ENCODE assay signal across 36 cellular contexts in genomic region chr19:50520822-50521465, GRCh38. TPM values are rescaled to one million over a fixed set of nuclear protein-coding genes. Genes with fewer than 3 reads are reported as not detected.
"Had no signal": no experiment of that assay in that cellular context is flagged by ENCODE, and none has a peak within 500 bp of the region (broad histone marks: within the 10 kb centered on the region; RNA-seq: fewer than 3 reads in every experiment).

No MANE protein-coding gene starts in this region.

- H3K36me3 Mint-ChIP-seq: activated naive CD4-positive, alpha-beta T cell treated with anti-CD3 and anti-CD28 coated beads, Interleukin-2, amount 10 ng/mL, durations not matched to agents 7 days and 5 days; activated naive CD4-positive, alpha-beta T cell treated with anti-CD3 and anti-CD28 coated beads, Interleukin-2, amount 50 U/mL, for 72 hours; activated naive CD8-positive, alpha-beta T cell treated with anti-CD3 and anti-CD28 coated beads, Interleukin-2, amount 10 ng/mL, durations not matched to agents 7 days and 5 days had no signal

- H3K9me3 Mint-ChIP-seq: activated B cell treated with CpG ODN at 0.5 μM for 24 hours; activated CD4-positive, alpha-beta memory T cell treated with anti-CD3 and anti-CD28 coated beads, Interleukin-2, amount 10 ng/mL, durations not matched to agents 7 days and 5 days; activated CD4-positive, alpha-beta T cell treated with anti-CD3 and anti-CD28 coated beads, Interleukin-2, amount 10 ng/mL, durations not matched to agents 7 days and 5 days; activated naive CD4-positive, alpha-beta T cell treated with anti-CD3 and anti-CD28 coated beads, Interleukin-2, amount 10 ng/mL, durations not matched to agents 7 days and 5 days; activated naive CD4-positive, alpha-beta T cell treated with anti-CD3 and anti-CD28 coated beads, Interleukin-2, amount 50 U/mL, for 72 hours; activated naive CD8-positive, alpha-beta T cell treated with anti-CD3 and anti-CD28 coated beads, Interleukin-2, amount 10 ng/mL, durations not matched to agents 7 days and 5 days; activated T-cell treated with anti-CD3 and anti-CD28 coated beads, Interleukin-2, amount 50 U/mL, for 24 hours; activated T-cell treated with anti-CD3 and anti-CD28 coated beads, Interleukin-2, amount 50 U/mL, for 72 hours; central memory CD8-positive, alpha-beta T cell; T-helper 2 cell treated with Interferon-gamma antibody and Interleukin-4, amounts not matched to agents 5 μg/mL and 100 μg/mL, for 36 hours had no signal

- H3K4me1 ChIP-seq: colonic mucosa, esophagus squamous epithelium, gastroesophageal sphincter had no signal

- DNase-seq: activated B cell treated with CpG ODN at 0.5 μM for 24 hours; activated CD4-positive, alpha-beta memory T cell treated with anti-CD3 and anti-CD28 coated beads, Interleukin-2, amount 10 ng/mL, durations not matched to agents 7 days and 5 days; activated CD4-positive, alpha-beta T cell treated with anti-CD3 and anti-CD28 coated beads for 4 hours; activated CD4-positive, alpha-beta T cell treated with anti-CD3 and anti-CD28 coated beads, Interleukin-2, amount 10 ng/mL, durations not matched to agents 7 days and 5 days; activated CD4-positive, alpha-beta T cell treated with anti-CD3 and anti-CD28 coated beads, Interleukin-2, amount 50 U/mL, for 4 hours; activated CD8-positive, alpha-beta memory T cell treated with anti-CD3 and anti-CD28 coated beads, Interleukin-2, amount 50 U/mL, for 48 hours; activated gamma-delta T cell; activated naive CD4-positive, alpha-beta T cell; activated naive CD4-positive, alpha-beta T cell treated with anti-CD3 and anti-CD28 coated beads, Interleukin-2, amount 10 ng/mL, durations not matched to agents 7 days and 5 days; activated naive CD8-positive, alpha-beta T cell treated with anti-CD3 and anti-CD28 coated beads, Interleukin-2, amount 10 ng/mL, durations not matched to agents 7 days and 5 days; activated T-cell treated with anti-CD3 and anti-CD28 coated beads for 4 hours; activated T-cell treated with anti-CD3 and anti-CD28 coated beads, Interleukin-2, amount 50 U/mL, for 24 hours; activated T-cell treated with anti-CD3 and anti-CD28 coated beads, Interleukin-2, amount 50 U/mL, for 72 hours; brain microvascular endothelial cell; colonic mucosa; effector CD8-positive, alpha-beta T cell; esophagus squamous epithelium; foreskin melanocyte; T-helper 1 cell; T-helper 17 cell; T1000; WERI-Rb-1 had no signal

- H3K4me3 Mint-ChIP-seq: activated B cell treated with CpG ODN at 0.5 μM for 24 hours; activated CD4-positive, alpha-beta memory T cell treated with anti-CD3 and anti-CD28 coated beads, Interleukin-2, amount 10 ng/mL, durations not matched to agents 7 days and 5 days; activated CD4-positive, alpha-beta T cell treated with anti-CD3 and anti-CD28 coated beads, Interleukin-2, amount 10 ng/mL, durations not matched to agents 7 days and 5 days; activated naive CD4-positive, alpha-beta T cell treated with anti-CD3 and anti-CD28 coated beads, Interleukin-2, amount 10 ng/mL, durations not matched to agents 7 days and 5 days; activated naive CD8-positive, alpha-beta T cell treated with anti-CD3 and anti-CD28 coated beads, Interleukin-2, amount 10 ng/mL, durations not matched to agents 7 days and 5 days; activated T-cell treated with anti-CD3 and anti-CD28 coated beads, Interleukin-2, amount 50 U/mL, for 24 hours; activated T-cell treated with anti-CD3 and anti-CD28 coated beads, Interleukin-2, amount 50 U/mL, for 72 hours; central memory CD8-positive, alpha-beta T cell; T-helper 17 cell; T-helper 2 cell treated with Interferon-gamma antibody and Interleukin-4, amounts not matched to agents 5 μg/mL and 100 μg/mL, for 36 hours had no signal

- H3K4me1 Mint-ChIP-seq: activated B cell treated with CpG ODN at 0.5 μM for 24 hours; activated CD4-positive, alpha-beta memory T cell treated with anti-CD3 and anti-CD28 coated beads, Interleukin-2, amount 10 ng/mL, durations not matched to agents 7 days and 5 days; activated CD4-positive, alpha-beta T cell treated with anti-CD3 and anti-CD28 coated beads, Interleukin-2, amount 10 ng/mL, durations not matched to agents 7 days and 5 days; activated naive CD4-positive, alpha-beta T cell treated with anti-CD3 and anti-CD28 coated beads, Interleukin-2, amount 10 ng/mL, durations not matched to agents 7 days and 5 days; activated naive CD8-positive, alpha-beta T cell treated with anti-CD3 and anti-CD28 coated beads, Interleukin-2, amount 10 ng/mL, durations not matched to agents 7 days and 5 days; central memory CD8-positive, alpha-beta T cell; T-helper 17 cell had no signal

- H3K36me3 ChIP-seq: brain microvascular endothelial cell, colonic mucosa, esophagus squamous epithelium had no signal

- H3K27me3 Mint-ChIP-seq: activated CD4-positive, alpha-beta memory T cell treated with anti-CD3 and anti-CD28 coated beads, Interleukin-2, amount 10 ng/mL, durations not matched to agents 7 days and 5 days; activated CD4-positive, alpha-beta T cell treated with anti-CD3 and anti-CD28 coated beads, Interleukin-2, amount 10 ng/mL, durations not matched to agents 7 days and 5 days; central memory CD8-positive, alpha-beta T cell had no signal

- H3K27ac Mint-ChIP-seq: activated B cell treated with CpG ODN at 0.5 μM for 24 hours; activated CD4-positive, alpha-beta memory T cell treated with anti-CD3 and anti-CD28 coated beads, Interleukin-2, amount 10 ng/mL, durations not matched to agents 7 days and 5 days; activated CD4-positive, alpha-beta T cell treated with anti-CD3 and anti-CD28 coated beads, Interleukin-2, amount 10 ng/mL, durations not matched to agents 7 days and 5 days; activated naive CD4-positive, alpha-beta T cell treated with anti-CD3 and anti-CD28 coated beads, Interleukin-2, amount 10 ng/mL, durations not matched to agents 7 days and 5 days; activated naive CD4-positive, alpha-beta T cell treated with anti-CD3 and anti-CD28 coated beads, Interleukin-2, amount 50 U/mL, for 72 hours; activated naive CD8-positive, alpha-beta T cell treated with anti-CD3 and anti-CD28 coated beads, Interleukin-2, amount 10 ng/mL, durations not matched to agents 7 days and 5 days; activated T-cell treated with anti-CD3 and anti-CD28 coated beads, Interleukin-2, amount 50 U/mL, for 24 hours; activated T-cell treated with anti-CD3 and anti-CD28 coated beads, Interleukin-2, amount 50 U/mL, for 72 hours; T-helper 17 cell; T-helper 2 cell treated with Interferon-gamma antibody and Interleukin-4, amounts not matched to agents 5 μg/mL and 100 μg/mL, for 36 hours had no signal

- H3K9me3 ChIP-seq: colonic mucosa, esophagus squamous epithelium, gastroesophageal sphincter had no signal

- ATAC-seq: activated CD4-positive, CD25-positive, alpha-beta regulatory T cell treated with anti-CD3 and anti-CD28 coated beads, Interleukin-2, amount 50 U/mL, for 24 hours; activated naive CD4-positive, alpha-beta T cell treated with anti-CD3 and anti-CD28 coated beads, Interleukin-2, amount 50 U/mL, for 72 hours; activated T-cell treated with anti-CD3 and anti-CD28 coated beads, Interleukin-2, amount 50 U/mL, for 72 hours; gastroesophageal sphincter; T-helper 17 cell had no signal

- H3K27me3 ChIP-seq: brain microvascular endothelial cell, colonic mucosa had no signal

- H3K27ac ChIP-seq: brain microvascular endothelial cell, colonic mucosa, epithelial cell of prostate, esophagus squamous epithelium, gastroesophageal sphincter, WERI-Rb-1 had no signal

- H3K4me3 ChIP-seq: colonic mucosa, esophagus squamous epithelium, gastroesophageal sphincter had no signal

RNA-seq across cellular contexts. Expression of gene ASPDH, which starts 7.2 kb away (rescaled TPM):
- total RNA-seq: activated B cell treated with CpG ODN at 0.5 μM for 24 hours; activated CD4-positive, alpha-beta memory T cell treated with anti-CD3 and anti-CD28 coated beads, Interleukin-2, amount 10 ng/mL, durations not matched to agents 7 days and 5 days; activated CD4-positive, alpha-beta T cell treated with anti-CD3 and anti-CD28 coated beads, Interleukin-2, amount 10 ng/mL, durations not matched to agents 7 days and 5 days; activated naive CD4-positive, alpha-beta T cell treated with anti-CD3 and anti-CD28 coated beads, Interleukin-2, amount 50 U/mL, for 72 hours; activated naive CD8-positive, alpha-beta T cell treated with anti-CD3 and anti-CD28 coated beads, Interleukin-2, amount 10 ng/mL, durations not matched to agents 7 days and 5 days; activated T-cell treated with anti-CD3 and anti-CD28 coated beads, Interleukin-2, amount 50 U/mL, for 72 hours; astrocyte; bronchial epithelial cell; cardiac septum; colonic mucosa; dermis microvascular lymphatic vessel endothelial cell; endothelial cell of umbilical vein; esophagus squamous epithelium; fibroblast of lung; fibroblast of villous mesenchyme; gastroesophageal sphincter; glomerular endothelial cell; T-helper 17 cell had no signal

RNA-seq across cellular contexts. Expression of gene JOSD2, which starts 10.0 kb away (rescaled TPM):
- total RNA-seq: astrocyte had no signal

RNA-seq across cellular contexts. Expression of gene GARIN5A, which starts 44.3 kb away (rescaled TPM):
- total RNA-seq: activated CD4-positive, alpha-beta T cell treated with anti-CD3 and anti-CD28 coated beads, Interleukin-2, amount 10 ng/mL, durations not matched to agents 7 days and 5 days; astrocyte; fibroblast of villous mesenchyme; glomerular endothelial cell had no signal

RNA-seq across cellular contexts. Expression of gene EMC10, which starts 44.6 kb away (rescaled TPM):
- total RNA-seq: astrocyte had no signal

RNA-seq across cellular contexts. Expression of gene LRRC4B, which starts 47.3 kb away (rescaled TPM):
- total RNA-seq: activated B cell treated with CpG ODN at 0.5 μM for 24 hours; activated CD4-positive, alpha-beta memory T cell treated with anti-CD3 and anti-CD28 coated beads, Interleukin-2, amount 10 ng/mL, durations not matched to agents 7 days and 5 days; activated CD4-positive, alpha-beta T cell treated with anti-CD3 and anti-CD28 coated beads, Interleukin-2, amount 10 ng/mL, durations not matched to agents 7 days and 5 days; activated naive CD4-positive, alpha-beta T cell treated with anti-CD3 and anti-CD28 coated beads, Interleukin-2, amount 50 U/mL, for 72 hours; activated naive CD8-positive, alpha-beta T cell treated with anti-CD3 and anti-CD28 coated beads, Interleukin-2, amount 10 ng/mL, durations not matched to agents 7 days and 5 days; astrocyte; bronchial epithelial cell; dermis microvascular lymphatic vessel endothelial cell; endothelial cell of umbilical vein; fibroblast of villous mesenchyme; glomerular endothelial cell; T-helper 17 cell had no signal
